In the genomic region with DNA sequence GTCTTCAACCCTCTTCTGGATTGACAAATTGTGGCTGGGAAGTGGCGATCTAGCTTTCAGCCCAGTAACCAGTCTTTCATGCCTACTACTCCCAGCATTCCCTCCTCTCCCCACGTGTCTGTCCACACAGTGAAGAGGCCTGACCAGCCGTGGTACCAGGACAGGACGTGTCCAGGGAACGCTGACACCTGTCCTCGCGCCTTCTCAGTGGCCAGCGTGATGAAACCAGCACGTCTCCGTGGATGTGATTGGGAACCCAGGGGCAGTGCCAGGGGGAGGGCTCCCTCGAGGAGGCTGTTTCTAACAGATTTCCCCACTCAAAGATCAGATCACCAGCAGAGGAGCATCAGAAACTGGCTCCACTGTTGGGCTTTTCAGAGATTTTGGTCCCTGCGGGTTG, we compare ENCODE assay signal across 23 cellular contexts.
A peak's percentile ranks its signal among the peaks of the same experiment; 100 is the strongest.
DNase-seq lines count a peak whose midpoint lies in the region; ATAC-seq, FAIRE-seq and TF ChIP-seq lines count a peak whose summit lies in the region.
"Had no signal": no experiment of that assay in that cellular context is flagged by ENCODE, and none has a peak within 500 bp of the region (broad histone marks: within the 10 kb centered on the region; RNA-seq: fewer than 3 reads in every experiment).

No MANE protein-coding gene starts in this region.

- no peak for FAIRE-seq in K562 (lab: Jason Lieb, UNC)
- FAIRE-seq: A204.1, GM12891, GM19239, HepG2 had no signal

- WGBS in K562 (ENCODE audit: insufficient coverage, low coverage, missing lambda C conversion rate), result 94% methylated on average over 9 of the region's 12 CpGs
- WGBS in psoas muscle, 3 donors, result 77 to 90% (median 79%) methylated on average over 12 of the region's 12 CpGs

- no peak for TF ChIP-seq EP300 in K562 (IDR thresholded peaks at IDR 0.05; ENCODE audit: low read length)

- in situ Hi-C loops in K562 (cut with MboI), result no loop called here

- no TSS peak for BruUV-seq in K562 (replicated peaks; lab: Mats Ljungman, UMichigan)

- H3K9ac ChIP-seq in K562 (ENCODE audit: insufficient read depth in 1 of 2, low read depth in 2 of 2, low read length in 2 of 2), result 0 out of 4 replicates have a peak overlapping the region, but pooled peaks of 1 of the 2 experiments have one; percentile 20
- H3K9ac ChIP-seq: GM23248 had no signal

- no peak for ATAC-seq in K562
- peak; percentile 44 to 46 (median 46) for ATAC-seq in psoas muscle
- ATAC-seq: HepG2 had no signal

- peaks cover 39% of the 10 kb centered on the region; the same call in 2 of the 3 replicates for H3K36me3 ChIP-seq in K562 (ENCODE audit: control insufficient read depth, insufficient read depth, low read length)
- H3K36me3 ChIP-seq in psoas muscle (ENCODE audit: insufficient read depth in 1 of 2, low read depth in 1 of 2), result peaks cover 11 to 53% of the 10 kb centered on the region in 2 donors

- CTCF ChIA-PET in K562 (lab: Yijun Ruan, JAX; ENCODE audit: low intra/inter-chr PET ratio), result no interaction called here

- H3K27ac ChIP-seq in K562 (ENCODE audit: extremely low read depth, low read depth, low read length) (no peak overlapping the region), psoas muscle (peak overlapping the region; percentile 71)
- H3K27ac ChIP-seq: GM23248 had no signal

- no peak for TF ChIP-seq POLR2A in K562 (conservative IDR thresholded peaks at IDR 0.05)

- no peak overlapping the region for H2AFZ ChIP-seq in K562 (ENCODE audit: low read depth, low read length)
- H2AFZ ChIP-seq: GM23248 had no signal

- intact Hi-C loops in K562 (cut with micrococcal nuclease) (no loop called here), psoas muscle (cut with DNase I) (no loop called here)

- H3K4me3 Mint-ChIP-seq in nephron progenitor cell (no peak overlapping the region), type B pancreatic cell (no peak overlapping the region)
- H3K4me3 Mint-ChIP-seq: CD4-positive, CD25-positive, alpha-beta regulatory T cell; CD8-positive, alpha-beta memory T cell; IgD-negative memory B cell had no signal

- peaks cover 51% of the 10 kb centered on the region for H3K4me1 Mint-ChIP-seq in nephron progenitor cell
- no peaks in the 10 kb centered on the region for H3K4me1 Mint-ChIP-seq in type B pancreatic cell (ENCODE audit: unreplicated experiment)
- H3K4me1 Mint-ChIP-seq: CD4-positive, CD25-positive, alpha-beta regulatory T cell; CD8-positive, alpha-beta memory T cell had no signal

- H3K27me3 ChIP-seq in K562 (ENCODE audit: control insufficient read depth in 2 of 2, insufficient read depth in 2 of 2, low read length in 2 of 2) (no peaks in the 10 kb centered on the region; a peak in 1 of 5 replicates), psoas muscle (ENCODE audit: insufficient read depth in 3 of 3, low read length in 2 of 3) (no peaks in the 10 kb centered on the region)
- H3K27me3 ChIP-seq: BE2C had no signal

- H3K4me2 ChIP-seq in K562 (ENCODE audit: insufficient read depth, low read length), result no peak overlapping the region

- H3K27me3 Mint-ChIP-seq in nephron progenitor cell (ENCODE audit: low read depth, poor library complexity) (peaks cover 13% of the 10 kb centered on the region), type B pancreatic cell (peaks cover 5% of the 10 kb centered on the region)
- H3K27me3 Mint-ChIP-seq: CD8-positive, alpha-beta memory T cell; IgD-negative memory B cell had no signal

- H4K20me1 ChIP-seq in K562 (replicated peaks; ENCODE audit: control insufficient read depth, insufficient read depth, low read length), result no peaks in the 10 kb centered on the region

- H3K36me3 Mint-ChIP-seq in nephron progenitor cell (ENCODE audit: low read depth), result peaks cover 37% of the 10 kb centered on the region
- peaks cover 16% of the 10 kb centered on the region for H3K36me3 Mint-ChIP-seq in type B pancreatic cell

- TF ChIP-seq CTCF in K562 (IDR thresholded peaks at IDR 0.05 in 2 of 3, conservative IDR thresholded peaks at IDR 0.05 in 1 of 3; ENCODE audit: insufficient read depth in 2 of 3, low read depth in 1 of 3, low read length in 3 of 3) (no peak), nephron progenitor cell (IDR thresholded peaks at IDR 0.05) (no peak), psoas muscle (IDR thresholded peaks at IDR 0.05) (no peak), type B pancreatic cell (conservative IDR thresholded peaks at IDR 0.05) (no peak)

- no peaks in the 10 kb centered on the region for H3K79me2 ChIP-seq in K562 (ENCODE audit: control insufficient read depth, insufficient read depth, low read length)

- no peaks in the 10 kb centered on the region for H3K9me3 Mint-ChIP-seq in nephron progenitor cell
- H3K9me3 Mint-ChIP-seq in type B pancreatic cell, result no peaks in the 10 kb centered on the region
- H3K9me3 Mint-ChIP-seq: CD4-positive, CD25-positive, alpha-beta regulatory T cell; CD8-positive, alpha-beta memory T cell; IgD-negative memory B cell had no signal

- H3K9me3 ChIP-seq in K562 (replicated peaks; ENCODE audit: control insufficient read depth, insufficient read depth, low read depth, low read length), result no peaks in the 10 kb centered on the region
- no peaks in the 10 kb centered on the region for H3K9me3 ChIP-seq in psoas muscle
- H3K9me3 ChIP-seq: BE2C had no signal

- no peak overlapping the region for H3K4me3 ChIP-seq in K562
- H3K4me3 ChIP-seq in psoas muscle, result no peak overlapping the region
- H3K4me3 ChIP-seq: GM23248 had no signal

- H3K4me1 ChIP-seq in K562 (replicated peaks in 1 of 2; ENCODE audit: control insufficient read depth in 2 of 2, insufficient read depth in 2 of 2, low read length in 2 of 2) (no peaks in the 10 kb centered on the region), psoas muscle (no peaks in the 10 kb centered on the region)

- H3K9me1 ChIP-seq in K562 (ENCODE audit: control insufficient read depth, insufficient read depth, low read length), result no peaks in the 10 kb centered on the region

- POLR2A ChIA-PET in K562 (lab: Yijun Ruan, JAX), result no interaction called here

- DNase-seq in NCI-H2227 treated with DMSO at 0.1 percent for 48 hours (lab: John Stamatoyannopoulos, UW) (peak; percentile 73), K562 (ENCODE audit: extremely low read depth in 1 of 4, low spot score in 3 of 4) (no peak), nephron progenitor cell (no peak), psoas muscle (no peak), NCI-H748 treated with DMSO at 0.1 percent for 48 hours (lab: John Stamatoyannopoulos, UW) (no peak), type B pancreatic cell (ENCODE audit: extremely low spot score, unreplicated experiment) (no peak)
- DNase-seq in central memory CD4-positive, alpha-beta T cell, result no peak
- DNase-seq: C1 segment of cervical spinal cord; CD4-positive, CD25-positive, alpha-beta regulatory T cell; CD8-positive, alpha-beta memory T cell; COR-L47; DMS 273 treated with DMSO at 0.1 percent for 48 hours; DMS53; DND-41; EL; HCEC 1CT had no signal

- peak overlapping the region; percentile 92 for H3K27ac Mint-ChIP-seq in nephron progenitor cell
- H3K27ac Mint-ChIP-seq in type B pancreatic cell, result no peak overlapping the region
- H3K27ac Mint-ChIP-seq: IgD-negative memory B cell had no signal

- no peak for TF ChIP-seq RAD21 in K562 (CRISPR knock-in tag; conservative IDR thresholded peaks at IDR 0.05 in 1 of 2, IDR thresholded peaks at IDR 0.05 in 1 of 2)

TF ChIP-seq in K562, 482 proteins besides CTCF, POLR2A, EP300 and RAD21:
- TF ChIP-seq HDGF (IDR thresholded peaks at IDR 0.05) (no peak), POLR2G (IDR thresholded peaks at IDR 0.05; ENCODE audit: low read depth, low read length) (peak; percentile 25; the same call in 1 of the 2 replicates)
